Comparison of ENCODE assay signal across 8 cellular contexts in the genomic region with DNA sequence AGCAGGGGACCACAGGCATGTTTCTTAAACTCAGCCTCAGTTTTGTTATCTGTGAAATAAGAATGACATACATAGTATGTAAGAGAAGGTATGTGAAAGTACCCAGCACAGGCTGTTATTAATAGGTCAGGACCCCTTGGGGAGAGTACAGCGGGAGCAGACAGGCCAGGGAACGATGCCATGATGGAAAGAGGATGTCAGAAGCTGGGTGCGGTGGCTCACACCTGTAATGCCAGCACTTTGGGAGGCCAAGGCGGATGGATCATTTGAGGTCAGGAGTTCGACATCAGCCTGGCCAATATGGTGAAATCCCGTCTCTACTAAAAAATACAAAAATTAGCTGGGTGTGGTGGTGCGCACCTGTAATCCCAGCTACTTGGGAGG. TPM values are rescaled to one million over a fixed set of nuclear protein-coding genes. Genes with fewer than 3 reads are reported as not detected.
DNase-seq lines count a peak whose midpoint lies in the region; ATAC-seq and TF ChIP-seq lines count a peak whose summit lies in the region.
"Not testable (repeated sequence)": the region's sequence is repeated elsewhere in the genome, so short reads cannot be mapped to it uniquely, and the experiment has no call there.

No MANE protein-coding gene starts in this region.

- peak overlapping the region; percentile 97 to 100 (median 99) for H3K27ac Mint-ChIP-seq in CD14-positive monocyte
- peak overlapping the region; percentile 97 to 99 for H3K27ac Mint-ChIP-seq in T-cell
- peak overlapping the region; percentile 100 for H3K27ac Mint-ChIP-seq in activated CD8-positive, alpha-beta T cell treated with anti-CD3 and anti-CD28 coated beads for 36 hours
- peak overlapping the region; percentile 98 for H3K27ac Mint-ChIP-seq in activated T-helper 2 cell treated with anti-CD3 and anti-CD28 coated beads, Interferon-gamma antibody, Interleukin-2, Interleukin-4, amounts not matched to agents 10 μg/mL and 5 μg/mL and 100 μg/mL, durations not matched to agents 14 hours and 24 hours and 36 hours
- peak overlapping the region; percentile 100 for H3K27ac Mint-ChIP-seq in central memory CD8-positive, alpha-beta T cell (ENCODE audit: low read depth)
- H3K27ac Mint-ChIP-seq in memory B cell, result peak overlapping the region; percentile 96

- 82% methylated on average over 7 of the region's 7 CpGs for WGBS in smooth muscle cell (ENCODE audit: low lambda C conversion rate)
- WGBS in transverse colon (ENCODE audit: low coverage in 1 of 2), 2 donors, result 86 to 94% methylated on average over 7 of the region's 7 CpGs

- DNase-seq in CD14-positive monocyte (ENCODE audit: low spot score); T-cell; activated CD8-positive, alpha-beta T cell treated with anti-CD3 and anti-CD28 coated beads for 36 hours; activated T-helper 2 cell treated with anti-CD3 and anti-CD28 coated beads, Interferon-gamma antibody, Interleukin-2, Interleukin-4, amounts not matched to agents 10 μg/mL and 5 μg/mL and 100 μg/mL, durations not matched to agents 14 hours and 24 hours and 36 hours (ENCODE audit: low spot score); central memory CD8-positive, alpha-beta T cell (ENCODE audit: low spot score in 2 of 2); memory B cell (ENCODE audit: low spot score in 2 of 2); smooth muscle cell (lab: John Stamatoyannopoulos, UW; ENCODE audit: unreplicated experiment); transverse colon: not testable (repeated sequence)

- intact Hi-C loops in CD14-positive monocyte (cut with micrococcal nuclease) (loop anchor here (2.0 to 5.0 kb wide), 2 partner anchors 22 to 89 kb away; no protein-coding TSS in a partner anchor), transverse colon (cut with DNase I; ENCODE audit: low total_unique reads) (loop anchor here (5.0 kb wide), 1 partner anchor 89 kb away; no protein-coding TSS in a partner anchor)
- intact Hi-C loops in activated CD8-positive, alpha-beta T cell treated with anti-CD3 and anti-CD28 coated beads for 36 hours (cut with micrococcal nuclease), result loop anchor here (5.0 kb wide), 1 partner anchor 74 kb away; a partner anchor contains a TSS
- intact Hi-C loops in activated T-helper 2 cell treated with anti-CD3 and anti-CD28 coated beads, Interferon-gamma antibody, Interleukin-2, Interleukin-4, amounts not matched to agents 10 μg/mL and 5 μg/mL and 100 μg/mL, durations not matched to agents 14 hours and 24 hours and 36 hours (cut with micrococcal nuclease), result loop anchor here (5.0 kb wide), 1 partner anchor 104 kb away; no protein-coding TSS in a partner anchor

- not testable (repeated sequence) for H3K79me2 ChIP-seq in smooth muscle cell (ENCODE audit: low read depth)

- not testable (repeated sequence) for H3K4me3 ChIP-seq in smooth muscle cell, transverse colon

- POLR2A ChIA-PET in T-cell (lab: Charles Lee), result interaction anchor here (0.5 to 2.1 kb wide), 9 partner anchors 12 to 335 kb away, joined by 3 to 14 read pairs (median 5); a partner anchor contains a TSS
- POLR2A ChIA-PET in activated CD8-positive, alpha-beta T cell treated with anti-CD3 and anti-CD28 coated beads for 36 hours (lab: Charles Lee), result interaction anchor here (0.9 to 30.6 kb wide), 13 partner anchors 10 to 147 kb away, joined by 3 to 1021 read pairs (median 5); a partner anchor contains a TSS

- H3K9me3 ChIP-seq in smooth muscle cell (replicated peaks; ENCODE audit: low read depth); transverse colon: not testable (repeated sequence)

- H3K27me3 Mint-ChIP-seq in CD14-positive monocyte (ENCODE audit: low read depth in 3 of 3); T-cell; activated CD8-positive, alpha-beta T cell treated with anti-CD3 and anti-CD28 coated beads for 36 hours; activated T-helper 2 cell treated with anti-CD3 and anti-CD28 coated beads, Interferon-gamma antibody, Interleukin-2, Interleukin-4, amounts not matched to agents 10 μg/mL and 5 μg/mL and 100 μg/mL, durations not matched to agents 14 hours and 24 hours and 36 hours (ENCODE audit: low read depth); central memory CD8-positive, alpha-beta T cell; memory B cell: not testable (repeated sequence)

- not testable (repeated sequence) for H3F3A ChIP-seq in smooth muscle cell (ENCODE audit: low read depth)

- H3K9me3 Mint-ChIP-seq in CD14-positive monocyte; T-cell; activated CD8-positive, alpha-beta T cell treated with anti-CD3 and anti-CD28 coated beads for 36 hours; activated T-helper 2 cell treated with anti-CD3 and anti-CD28 coated beads, Interferon-gamma antibody, Interleukin-2, Interleukin-4, amounts not matched to agents 10 μg/mL and 5 μg/mL and 100 μg/mL, durations not matched to agents 14 hours and 24 hours and 36 hours; central memory CD8-positive, alpha-beta T cell; memory B cell: not testable (repeated sequence)

- in situ Hi-C loops in transverse colon (cut with MboI; ENCODE audit: low pct_ligation_motif_present in 1 of 4, low pct_unique_long_range_greater_than_20kb in 1 of 4, low sequenced_read_pairs in 3 of 4), result loop anchor here (5.0 to 25.0 kb wide), 4 partner anchors 34 to 96 kb away; no protein-coding TSS in a partner anchor

- H3K4me1 ChIP-seq in smooth muscle cell (ENCODE audit: low read depth), result not testable (repeated sequence)
- H3K4me1 ChIP-seq in transverse colon, result peaks cover 0 to 25% (median 0%) of the 10 kb centered on the region in 4 donors

- H2AFZ ChIP-seq in smooth muscle cell (ENCODE audit: low read depth), result not testable (repeated sequence)

- CTCF ChIA-PET in T-cell (lab: Charles Lee), result interaction anchor here (0.8 to 7.2 kb wide), 13 partner anchors 12 to 102 kb away, joined by 3 to 133 read pairs (median 9); a partner anchor contains a TSS
- CTCF ChIA-PET in activated CD8-positive, alpha-beta T cell treated with anti-CD3 and anti-CD28 coated beads for 36 hours (lab: Charles Lee), result interaction anchor here (0.8 to 19.1 kb wide), 17 partner anchors 8 to 354 kb away, joined by 3 to 583 read pairs (median 3); a partner anchor contains a TSS

- H3K36me3 Mint-ChIP-seq in CD14-positive monocyte, result peaks cover 83 to 94% of the 10 kb centered on the region in 2 donors
- H3K36me3 Mint-ChIP-seq in T-cell, result peaks cover 50% of the 10 kb centered on the region
- peaks cover 91% of the 10 kb centered on the region for H3K36me3 Mint-ChIP-seq in activated CD8-positive, alpha-beta T cell treated with anti-CD3 and anti-CD28 coated beads for 36 hours (ENCODE audit: low read depth)
- H3K36me3 Mint-ChIP-seq in activated T-helper 2 cell treated with anti-CD3 and anti-CD28 coated beads, Interferon-gamma antibody, Interleukin-2, Interleukin-4, amounts not matched to agents 10 μg/mL and 5 μg/mL and 100 μg/mL, durations not matched to agents 14 hours and 24 hours and 36 hours (ENCODE audit: low read depth), result peaks cover 95% of the 10 kb centered on the region
- peaks cover 58% of the 10 kb centered on the region for H3K36me3 Mint-ChIP-seq in central memory CD8-positive, alpha-beta T cell (ENCODE audit: insufficient read depth)
- H3K36me3 Mint-ChIP-seq in memory B cell, result peaks cover 23% of the 10 kb centered on the region

- H3K36me3 ChIP-seq in smooth muscle cell (ENCODE audit: low read depth); transverse colon: not testable (repeated sequence)

- TF ChIP-seq EP300 in transverse colon (IDR thresholded peaks at IDR 0.05; ENCODE audit: low read depth), result not testable (repeated sequence)

- H3K27me3 ChIP-seq in smooth muscle cell (ENCODE audit: low read depth); transverse colon: not testable (repeated sequence)

- H4K20me1 ChIP-seq in smooth muscle cell (ENCODE audit: low read depth), result not testable (repeated sequence)

- not testable (repeated sequence) for TF ChIP-seq CTCF in CD14-positive monocyte (IDR thresholded peaks at IDR 0.05); activated CD8-positive, alpha-beta T cell treated with anti-CD3 and anti-CD28 coated beads for 36 hours (IDR thresholded peaks at IDR 0.05); smooth muscle cell (IDR thresholded peaks at IDR 0.05; ENCODE audit: borderline replicate concordance, insufficient read depth, poor library complexity, severe bottlenecking); transverse colon (IDR thresholded peaks at IDR 0.05)

- H3K4me1 Mint-ChIP-seq in CD14-positive monocyte, result peaks cover 76% of the 10 kb centered on the region
- peaks cover 81 to 93% (median 92%) of the 10 kb centered on the region in 3 donors for H3K4me1 Mint-ChIP-seq in T-cell
- H3K4me1 Mint-ChIP-seq in activated CD8-positive, alpha-beta T cell treated with anti-CD3 and anti-CD28 coated beads for 36 hours (ENCODE audit: low read depth), result peaks cover 90% of the 10 kb centered on the region
- H3K4me1 Mint-ChIP-seq in activated T-helper 2 cell treated with anti-CD3 and anti-CD28 coated beads, Interferon-gamma antibody, Interleukin-2, Interleukin-4, amounts not matched to agents 10 μg/mL and 5 μg/mL and 100 μg/mL, durations not matched to agents 14 hours and 24 hours and 36 hours (ENCODE audit: low read depth), result peaks cover 83% of the 10 kb centered on the region
- peaks cover 83% of the 10 kb centered on the region for H3K4me1 Mint-ChIP-seq in central memory CD8-positive, alpha-beta T cell
- peaks cover 59% of the 10 kb centered on the region for H3K4me1 Mint-ChIP-seq in memory B cell

- peak overlapping the region; percentile 94 for H3K27ac ChIP-seq in smooth muscle cell (ENCODE audit: low read depth)
- H3K27ac ChIP-seq in transverse colon, result peak overlapping the region; percentile 66 to 80 (median 72)

- H3K4me3 Mint-ChIP-seq in CD14-positive monocyte (peak overlapping the region; percentile 60 to 78), T-cell (peak overlapping the region; percentile 58 to 96 (median 59)), memory B cell (peak overlapping the region; percentile 68)
- H3K4me3 Mint-ChIP-seq in activated CD8-positive, alpha-beta T cell treated with anti-CD3 and anti-CD28 coated beads for 36 hours, result peak overlapping the region; percentile 76
- H3K4me3 Mint-ChIP-seq in activated T-helper 2 cell treated with anti-CD3 and anti-CD28 coated beads, Interferon-gamma antibody, Interleukin-2, Interleukin-4, amounts not matched to agents 10 μg/mL and 5 μg/mL and 100 μg/mL, durations not matched to agents 14 hours and 24 hours and 36 hours (ENCODE audit: low read depth), result peak overlapping the region; percentile 79
- peak overlapping the region; percentile 80 for H3K4me3 Mint-ChIP-seq in central memory CD8-positive, alpha-beta T cell

- TF ChIP-seq POLR2A in transverse colon (IDR thresholded peaks at IDR 0.05), result not testable (repeated sequence)

- H3K4me2 ChIP-seq in smooth muscle cell, result not testable (repeated sequence)

- not testable (repeated sequence) for ATAC-seq in T-cell (replicated peaks in 1 of 4); activated CD8-positive, alpha-beta T cell treated with anti-CD3 and anti-CD28 coated beads for 36 hours; central memory CD8-positive, alpha-beta T cell (replicated peaks; ENCODE audit: extremely low read depth, poor library complexity, severe bottlenecking); memory B cell (ENCODE audit: low read depth)

- H3K9ac ChIP-seq in smooth muscle cell (ENCODE audit: low read depth), result peak overlapping the region; percentile 67

RNA-seq across cellular contexts. Expression of a gene that starts 31.2 kb away (rescaled TPM):
- polyA plus RNA-seq in CD14-positive monocyte (10 to 100 TPM; 16.4 to 16.8 TPM), smooth muscle cell (22.8 and 22.9 TPM in 2 replicates)
- total RNA-seq in T-cell (10 to 100 TPM; 48.0 to 56.7 (median 49.3) TPM), smooth muscle cell (28.9 and 32.5 TPM in 2 replicates), transverse colon (10 to 100 TPM; 20.9 to 57.3 (median 39.5) TPM)
- total RNA-seq in activated CD8-positive, alpha-beta T cell treated with anti-CD3 and anti-CD28 coated beads for 36 hours, result 100 to 1,000 TPM; 100 to 102 TPM
- 72.7 and 73.3 TPM in 2 replicates for total RNA-seq in activated T-helper 2 cell treated with anti-CD3 and anti-CD28 coated beads, Interferon-gamma antibody, Interleukin-2, Interleukin-4, amounts not matched to agents 10 μg/mL and 5 μg/mL and 100 μg/mL, durations not matched to agents 14 hours and 24 hours and 36 hours

RNA-seq across cellular contexts. Expression of a gene that starts 54.2 kb away (rescaled TPM):
- polyA plus RNA-seq in CD14-positive monocyte (not detected), smooth muscle cell (6.9 and 13.7 TPM in 2 replicates)
- total RNA-seq in T-cell (1 to 10 TPM in 4 of 5 donors, under 1 TPM in 1; 0.73 to 2.0 (median 1.6) TPM), smooth muscle cell (11.1 and 21.4 TPM in 2 replicates), transverse colon (1 to 10 TPM in 2 of 4 donors, not detected in 2; 1.6 to 3.2 TPM)
- 1 to 10 TPM; 4.7 to 4.9 TPM for total RNA-seq in activated CD8-positive, alpha-beta T cell treated with anti-CD3 and anti-CD28 coated beads for 36 hours
- total RNA-seq in activated T-helper 2 cell treated with anti-CD3 and anti-CD28 coated beads, Interferon-gamma antibody, Interleukin-2, Interleukin-4, amounts not matched to agents 10 μg/mL and 5 μg/mL and 100 μg/mL, durations not matched to agents 14 hours and 24 hours and 36 hours, result 12.1 and 13.0 TPM in 2 replicates
